In genomic region chr6:44475779-44476434, GRCh38 we compare ENCODE assay signal across 8 cellular contexts.
A peak's percentile ranks its signal among the peaks of the same experiment; 100 is the strongest.
DNase-seq lines count a peak whose midpoint lies in the region; ATAC-seq and TF ChIP-seq lines count a peak whose summit lies in the region.

No MANE protein-coding gene starts in this region.

- 0 out of 2 replicates have a peak, but pooled peaks cover 2% of the 10 kb centered on the region for H3K27me3 ChIP-seq in BJ (ENCODE audit: control insufficient read depth, insufficient read depth, low read length)

- H3K4me3 ChIP-seq in BJ (ENCODE audit: low read depth, low read length) (no peak overlapping the region), epithelial cell of proximal tubule (ENCODE audit: low read depth, low read length) (no peak overlapping the region)

- peak; percentile 91 for ATAC-seq in activated CD8-positive, alpha-beta memory T cell treated with anti-CD3 and anti-CD28 coated beads, Interleukin-2, amount 10 ng/mL, durations not matched to agents 7 days and 5 days
- ATAC-seq in naive B cell (ENCODE audit: low read depth in 2 of 2), result peak; percentile 27 to 53

- no peaks in the 10 kb centered on the region for H3K9me3 Mint-ChIP-seq in activated CD8-positive, alpha-beta memory T cell treated with anti-CD3 and anti-CD28 coated beads, Interleukin-2, amount 10 ng/mL, durations not matched to agents 7 days and 5 days (ENCODE audit: low read depth)
- no peaks in the 10 kb centered on the region for H3K9me3 Mint-ChIP-seq in naive B cell

- TF ChIP-seq CTCF in BJ (IDR thresholded peaks at IDR 0.05; ENCODE audit: insufficient read depth, low read depth, low read length) (peak; percentile 98), epithelial cell of proximal tubule (conservative IDR thresholded peaks at IDR 0.05; ENCODE audit: low read depth, low read length) (peak; percentile 85)

- DNase-seq in BJ (ENCODE audit: low read depth) (no peak), GM19240 (ENCODE audit: insufficient read length, low spot score) (peak; percentile 70), HS-5 (ENCODE audit: low read depth) (peak; percentile 48), NOMO-1 (lab: John Stamatoyannopoulos, UW; ENCODE audit: unreplicated experiment in 2 of 2) (peak; percentile 59 to 73), epithelial cell of proximal tubule (ENCODE audit: low read depth) (no peak), naive B cell (peak; percentile 25)
- peak; percentile 77 for DNase-seq in activated CD8-positive, alpha-beta memory T cell treated with anti-CD3 and anti-CD28 coated beads, Interleukin-2, amount 10 ng/mL, durations not matched to agents 7 days and 5 days
- peak; percentile 18 to 43 for DNase-seq in stimulated activated CD8-positive, alpha-beta memory T cell treated with anti-CD3 and anti-CD28 coated beads, Interleukin-7, amount 100 ng/mL, for 4 hours (ENCODE audit: low read depth in 2 of 2)

- peaks cover 17% of the 10 kb centered on the region for H3K27me3 Mint-ChIP-seq in activated CD8-positive, alpha-beta memory T cell treated with anti-CD3 and anti-CD28 coated beads, Interleukin-2, amount 10 ng/mL, durations not matched to agents 7 days and 5 days
- peaks cover 5 to 33% (median 29%) of the 10 kb centered on the region in 3 donors for H3K27me3 Mint-ChIP-seq in naive B cell

- H3K4me1 Mint-ChIP-seq in activated CD8-positive, alpha-beta memory T cell treated with anti-CD3 and anti-CD28 coated beads, Interleukin-2, amount 10 ng/mL, durations not matched to agents 7 days and 5 days, result peaks cover 7% of the 10 kb centered on the region
- peaks cover 0 to 5% (median 0%) of the 10 kb centered on the region in 3 donors for H3K4me1 Mint-ChIP-seq in naive B cell

- CTCF ChIA-PET in BJ (lab: Yijun Ruan, JAX), result interaction anchor here (0.5 to 3.9 kb wide), 69 partner anchors 8 to 1454 kb away, joined by 3 to 46 read pairs (median 4); no protein-coding TSS in a partner anchor
- CTCF ChIA-PET in activated CD8-positive, alpha-beta memory T cell treated with anti-CD3 and anti-CD28 coated beads, Interleukin-2, amount 10 ng/mL, durations not matched to agents 7 days and 5 days (lab: Charles Lee), result interaction anchor here (0.6 to 2.8 kb wide), 50 partner anchors 9 to 1455 kb away, joined by 3 to 39 read pairs (median 4); no protein-coding TSS in a partner anchor

- POLR2A ChIA-PET in BJ (lab: Charles Lee), result interaction anchor here (0.5 to 0.6 kb wide), 2 partner anchors 899 to 1455 kb away, joined by 4 read pairs; no protein-coding TSS in a partner anchor

- no peak overlapping the region for H3K27ac Mint-ChIP-seq in activated CD8-positive, alpha-beta memory T cell treated with anti-CD3 and anti-CD28 coated beads, Interleukin-2, amount 10 ng/mL, durations not matched to agents 7 days and 5 days
- H3K27ac Mint-ChIP-seq in naive B cell, result no peak overlapping the region

- H3K4me3 Mint-ChIP-seq in activated CD8-positive, alpha-beta memory T cell treated with anti-CD3 and anti-CD28 coated beads, Interleukin-2, amount 10 ng/mL, durations not matched to agents 7 days and 5 days, result no peak overlapping the region
- no peak overlapping the region for H3K4me3 Mint-ChIP-seq in naive B cell

- H3K36me3 ChIP-seq in BJ (ENCODE audit: control insufficient read depth, insufficient read depth, low read length), result no peaks in the 10 kb centered on the region

- no peaks in the 10 kb centered on the region for H3K36me3 Mint-ChIP-seq in activated CD8-positive, alpha-beta memory T cell treated with anti-CD3 and anti-CD28 coated beads, Interleukin-2, amount 10 ng/mL, durations not matched to agents 7 days and 5 days
- H3K36me3 Mint-ChIP-seq in naive B cell, result no peaks in the 10 kb centered on the region

Comparison
In these comparisons a context has a peak if more than half of its experiments do, and no peak if none do; other contexts are left out.
1. DNase-seq: peak in GM19240 (single experiment), HS-5 (single experiment), NOMO-1 (2 of 2), activated CD8-positive, alpha-beta memory T cell treated with anti-CD3 and anti-CD28 coated beads, Interleukin-2, amount 10 ng/mL, durations not matched to agents 7 days and 5 days (single experiment), naive B cell (single experiment) and stimulated activated CD8-positive, alpha-beta memory T cell treated with anti-CD3 and anti-CD28 coated beads, Interleukin-7, amount 100 ng/mL, for 4 hours (2 of 2); none in BJ (single experiment) and epithelial cell of proximal tubule (single experiment).